1 cellular context compared by ENCODE assay signal in genomic region chr9:128406848-128407391, GRCh38.
A peak's percentile ranks its signal among the peaks of the same experiment; 100 is the strongest.
TF ChIP-seq lines count a peak whose summit lies in the region.

No MANE protein-coding gene starts in this region.

TF ChIP-seq in HepG2, 621 proteins besides CTCF, POLR2A, EP300 and RAD21 (continued from another document and continues in another):
- TF ChIP-seq ZNF264 (CRISPR knock-in tag; IDR thresholded peaks at IDR 0.05) (no peak), MLXIP (CRISPR knock-in tag; IDR thresholded peaks at IDR 0.05; ENCODE audit: borderline replicate concordance) (no peak), JDP2 (CRISPR knock-in tag; IDR thresholded peaks at IDR 0.05; ENCODE audit: borderline replicate concordance) (no peak), ZNF484 (CRISPR knock-in tag; IDR thresholded peaks at IDR 0.05; ENCODE audit: borderline replicate concordance, low read depth) (no peak), ZNF207 (IDR thresholded peaks at IDR 0.05; ENCODE audit: borderline replicate concordance) (no peak), IRF1 (CRISPR knock-in tag; IDR thresholded peaks at IDR 0.05; ENCODE audit: low read depth) (no peak), NFKB2 (CRISPR knock-in tag; IDR thresholded peaks at IDR 0.05; ENCODE audit: borderline replicate concordance) (no peak), BATF2 (CRISPR knock-in tag; IDR thresholded peaks at IDR 0.05) (no peak), ZNF589 (CRISPR knock-in tag; conservative IDR thresholded peaks at IDR 0.05) (no peak), MIER2 (CRISPR knock-in tag; IDR thresholded peaks at IDR 0.05) (no peak), ADNP (CRISPR knock-in tag; IDR thresholded peaks at IDR 0.05) (peak; percentile 28; the same call in 1 of the 2 replicates), DRAP1 (CRISPR knock-in tag; IDR thresholded peaks at IDR 0.05) (no peak), MAFG (CRISPR knock-in tag; IDR thresholded peaks at IDR 0.05) (no peak), ZNF616 (CRISPR knock-in tag; IDR thresholded peaks at IDR 0.05; ENCODE audit: low read depth) (no peak), SP5 (CRISPR knock-in tag; IDR thresholded peaks at IDR 0.05; ENCODE audit: borderline replicate concordance, low read depth) (no peak), ZKSCAN1 (IDR thresholded peaks at IDR 0.05; ENCODE audit: low read length) (0 out of 2 replicates have a peak, but pooled peaks have one; percentile 50), IRF9 (CRISPR knock-in tag; IDR thresholded peaks at IDR 0.05; ENCODE audit: borderline replicate concordance) (no peak), MXD3 (CRISPR knock-in tag; IDR thresholded peaks at IDR 0.05) (0 out of 2 replicates have a peak, but pooled peaks have one; percentile 23), AHDC1 (CRISPR knock-in tag; IDR thresholded peaks at IDR 0.05; ENCODE audit: borderline replicate concordance) (0 out of 2 replicates have a peak, but pooled peaks have one; percentile 21), ZNF773 (CRISPR knock-in tag; IDR thresholded peaks at IDR 0.05; ENCODE audit: borderline replicate concordance) (no peak), ZNF280D (CRISPR knock-in tag; IDR thresholded peaks at IDR 0.05) (no peak), TFAP4 (IDR thresholded peaks at IDR 0.05; ENCODE audit: borderline replicate concordance, low read depth) (peak; percentile 65; the same call in 1 of the 2 replicates), ZFP82 (CRISPR knock-in tag; IDR thresholded peaks at IDR 0.05; ENCODE audit: borderline replicate concordance) (no peak), LBX2 (CRISPR knock-in tag; IDR thresholded peaks at IDR 0.05; ENCODE audit: borderline replicate concordance) (no peak), ZBTB43 (CRISPR knock-in tag; conservative IDR thresholded peaks at IDR 0.05) (no peak), BCL6 (CRISPR knock-in tag; IDR thresholded peaks at IDR 0.05) (no peak), SIN3A (IDR thresholded peaks at IDR 0.05; ENCODE audit: borderline replicate concordance, low read depth, low read length) (no peak), FOXO1 (CRISPR knock-in tag; IDR thresholded peaks at IDR 0.05) (no peak), SATB2 (CRISPR knock-in tag; IDR thresholded peaks at IDR 0.05) (no peak), ZNF720 (CRISPR knock-in tag; IDR thresholded peaks at IDR 0.05) (no peak), NR0B2 (CRISPR knock-in tag; IDR thresholded peaks at IDR 0.05) (no peak), ZMYM3 (CRISPR knock-in tag; IDR thresholded peaks at IDR 0.05) (peak; percentile 93), RNF2 (conservative IDR thresholded peaks at IDR 0.05; ENCODE audit: low read depth) (no peak), SAFB2 (CRISPR knock-in tag; IDR thresholded peaks at IDR 0.05; ENCODE audit: borderline replicate concordance, low read depth) (0 out of 2 replicates have a peak, but pooled peaks have one; percentile 27), ZNF776 (CRISPR knock-in tag; IDR thresholded peaks at IDR 0.05) (no peak), CREB3 (CRISPR knock-in tag; IDR thresholded peaks at IDR 0.05) (no peak), TOE1 (CRISPR knock-in tag; IDR thresholded peaks at IDR 0.05) (no peak), ZNF737 (CRISPR knock-in tag; IDR thresholded peaks at IDR 0.05; ENCODE audit: borderline replicate concordance) (no peak), AHR (CRISPR knock-in tag; IDR thresholded peaks at IDR 0.05) (no peak), ZSCAN25 (CRISPR knock-in tag; IDR thresholded peaks at IDR 0.05) (no peak), ZNF629 (CRISPR knock-in tag; conservative IDR thresholded peaks at IDR 0.05) (peak; percentile 92)
